In the genomic region with DNA sequence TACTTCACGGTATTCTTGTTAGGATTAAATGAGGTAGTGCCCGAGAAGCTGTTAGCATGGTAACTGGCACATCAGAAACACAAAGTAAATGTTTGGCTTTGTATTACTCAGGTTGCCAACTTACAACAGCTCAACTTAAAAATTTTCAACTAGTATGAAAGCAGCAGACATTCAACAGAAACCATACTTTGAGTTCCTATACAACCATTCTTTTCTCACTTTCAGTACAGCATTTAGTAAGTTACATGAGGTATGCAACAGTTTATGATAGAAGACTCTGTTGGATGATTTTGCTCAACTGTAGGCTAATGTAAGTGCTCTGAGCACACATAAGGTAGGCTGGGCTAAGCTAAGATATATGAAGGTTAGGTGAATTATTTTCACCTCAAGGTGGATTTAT, we compare ENCODE assay signal across 31 cellular contexts. TPM values are rescaled to one million over a fixed set of nuclear protein-coding genes. Genes with fewer than 3 reads are reported as not detected.
"Had no signal": no experiment of that assay in that cellular context is flagged by ENCODE, and none has a peak within 500 bp of the region (broad histone marks: within the 10 kb centered on the region; RNA-seq: fewer than 3 reads in every experiment).

No MANE protein-coding gene starts in this region.

- H3K27ac ChIP-seq: ascending aorta, cardiac muscle cell, colonic mucosa, gastrocnemius medialis, neutrophil, right lobe of liver, thoracic aorta, WERI-Rb-1 had no signal

- H3K27me3 ChIP-seq: ascending aorta, cardiac muscle cell, colonic mucosa, gastrocnemius medialis, neutrophil, right lobe of liver had no signal

- ATAC-seq: gastrocnemius medialis; left cardiac atrium; right lobe of liver; stimulated activated naive CD8-positive, alpha-beta T cell treated with anti-CD3 and anti-CD28 coated beads, Interleukin-15, Interleukin-2, amounts not matched to agents 100 U/mL and 50 U/mL, for 24 hours had no signal

- H3K4me3 Mint-ChIP-seq: activated naive CD4-positive, alpha-beta T cell treated with anti-CD3 and anti-CD28 coated beads, Interleukin-2, amount 10 ng/mL, durations not matched to agents 7 days and 5 days; activated naive CD8-positive, alpha-beta T cell treated with anti-CD3 and anti-CD28 coated beads, Interleukin-2, amount 10 ng/mL, durations not matched to agents 7 days and 5 days; brain; mesothelial cell of epicardium; naive B cell; nephron progenitor cell; T-helper 1 cell treated with Interleukin-12 subunit alpha and Interleukin-12 subunit beta and Interleukin-4 antibody, amounts not matched to agents 30 μg/mL and 1 μg/mL, for 36 hours had no signal

- DNase-seq: activated CD4-positive, alpha-beta T cell treated with anti-CD3 and anti-CD28 coated beads for 1 hour; activated CD8-positive, alpha-beta memory T cell treated with anti-CD3 and anti-CD28 coated beads for 24 hours; activated CD8-positive, alpha-beta memory T cell treated with anti-CD3 and anti-CD28 coated beads, Interleukin-2, amount 50 U/mL, for 4 hours; activated gamma-delta T cell; activated naive CD4-positive, alpha-beta T cell treated with anti-CD3 and anti-CD28 coated beads, Interleukin-2, amount 10 ng/mL, durations not matched to agents 7 days and 5 days; activated naive CD8-positive, alpha-beta T cell treated with anti-CD3 and anti-CD28 coated beads, Interleukin-2, amount 10 ng/mL, durations not matched to agents 7 days and 5 days; cerebellar nuclear complex; colonic mucosa; effector memory CD4-positive, alpha-beta T cell; erythroblast; gastrocnemius medialis; glutamatergic neuron; islet precursor cell; left cardiac atrium; mammary epithelial cell; naive B cell; nephron progenitor cell; right lobe of liver; stimulated activated CD4-positive, alpha-beta T cell treated with anti-CD3 and anti-CD28 coated beads, Interleukin-2, amount 100 ng/mL, for 48 hours; stimulated activated naive CD8-positive, alpha-beta T cell treated with anti-CD3 and anti-CD28 coated beads, Interleukin-15, Interleukin-2, amounts not matched to agents 100 U/mL and 50 U/mL, for 24 hours; SW 1271; T1000; trophoblast cell; WERI-Rb-1 had no signal

- H3K27ac Mint-ChIP-seq: activated naive CD4-positive, alpha-beta T cell treated with anti-CD3 and anti-CD28 coated beads, Interleukin-2, amount 10 ng/mL, durations not matched to agents 7 days and 5 days; activated naive CD8-positive, alpha-beta T cell treated with anti-CD3 and anti-CD28 coated beads, Interleukin-2, amount 10 ng/mL, durations not matched to agents 7 days and 5 days; brain; mesothelial cell of epicardium; naive B cell; nephron progenitor cell; T-helper 1 cell treated with Interleukin-12 subunit alpha and Interleukin-12 subunit beta and Interleukin-4 antibody, amounts not matched to agents 30 μg/mL and 1 μg/mL, for 36 hours had no signal

- H3K4me3 ChIP-seq: ascending aorta, cardiac muscle cell, colonic mucosa, gastrocnemius medialis, right lobe of liver, thoracic aorta had no signal

- H3K4me1 Mint-ChIP-seq: brain, mesothelial cell of epicardium, naive B cell, nephron progenitor cell had no signal

- H3K9me3 ChIP-seq: ascending aorta, colonic mucosa, gastrocnemius medialis, neutrophil, right lobe of liver, thoracic aorta had no signal

- H3K4me1 ChIP-seq: ascending aorta, colonic mucosa, gastrocnemius medialis, right lobe of liver had no signal

- H3K27me3 Mint-ChIP-seq: activated naive CD4-positive, alpha-beta T cell treated with anti-CD3 and anti-CD28 coated beads, Interleukin-2, amount 10 ng/mL, durations not matched to agents 7 days and 5 days; activated naive CD8-positive, alpha-beta T cell treated with anti-CD3 and anti-CD28 coated beads, Interleukin-2, amount 10 ng/mL, durations not matched to agents 7 days and 5 days; brain; naive B cell had no signal

- H3K36me3 ChIP-seq: ascending aorta, colonic mucosa, thoracic aorta had no signal

- H3K9me3 Mint-ChIP-seq: activated naive CD4-positive, alpha-beta T cell treated with anti-CD3 and anti-CD28 coated beads, Interleukin-2, amount 10 ng/mL, durations not matched to agents 7 days and 5 days; activated naive CD8-positive, alpha-beta T cell treated with anti-CD3 and anti-CD28 coated beads, Interleukin-2, amount 10 ng/mL, durations not matched to agents 7 days and 5 days; brain; mesothelial cell of epicardium; naive B cell; nephron progenitor cell; T-helper 1 cell treated with Interleukin-12 subunit alpha and Interleukin-12 subunit beta and Interleukin-4 antibody, amounts not matched to agents 30 μg/mL and 1 μg/mL, for 36 hours had no signal

RNA-seq across cellular contexts. Expression of gene CENPN, which starts 7.7 kb away (rescaled TPM):
- total RNA-seq: ascending aorta had no signal
